In genomic region chr12:116582610-116583009, GRCh38 we compare ENCODE assay signal across 16 cellular contexts. TPM values are rescaled to one million over a fixed set of nuclear protein-coding genes. Genes with fewer than 3 reads are reported as not detected.
DNase-seq lines count a peak whose midpoint lies in the region; ATAC-seq, FAIRE-seq and TF ChIP-seq lines count a peak whose summit lies in the region.
"Had no signal": no experiment of that assay in that cellular context is flagged by ENCODE, and none has a peak within 500 bp of the region (broad histone marks: within the 10 kb centered on the region; RNA-seq: fewer than 3 reads in every experiment).

No MANE protein-coding gene starts in this region.

- H3K4me1 Mint-ChIP-seq in GM23338, result peaks cover 8% of the 10 kb centered on the region

- no peak; the same call in 2 of the 3 replicates for ATAC-seq in GM23338
- ATAC-seq in body of pancreas, result peak; percentile 48
- peak in 3 of 4 donors; percentile 35 to 51 (median 46) for ATAC-seq in pancreas
- ATAC-seq in GM19467 (IDR thresholded peaks at IDR 0.05; ENCODE audit: unreplicated experiment), result no peak
- ATAC-seq: gastroesophageal sphincter, GM12878 had no signal

- no peak for FAIRE-seq in pancreas (lab: Jason Lieb, UNC)
- FAIRE-seq: G401.6, GM12878, HTR-8/SVneo had no signal

- no peaks in the 10 kb centered on the region for H3K79me2 ChIP-seq in GM23338 (replicated peaks; ENCODE audit: insufficient read depth)

- peaks cover 13% of the 10 kb centered on the region for H3K9me3 Mint-ChIP-seq in GM23338

- H4K20me1 ChIP-seq in GM23338 (replicated peaks; ENCODE audit: insufficient read depth), result no peaks in the 10 kb centered on the region

- H3K36me3 ChIP-seq in GM23338 (ENCODE audit: insufficient read depth) (peaks cover 3% of the 10 kb centered on the region; the same call in 1 of the 2 replicates), body of pancreas (replicated peaks in 1 of 2; ENCODE audit: insufficient read depth in 1 of 2, low read depth in 2 of 2) (no peaks in the 10 kb centered on the region), pancreas (no peaks in the 10 kb centered on the region)
- H3K36me3 ChIP-seq: gastroesophageal sphincter, stomach had no signal

- H3K4me2 ChIP-seq in GM23338, result no peak overlapping the region

- H3K4me1 ChIP-seq in GM23338 (ENCODE audit: insufficient read depth), result peaks cover 9% of the 10 kb centered on the region; the same call in 1 of the 2 replicates
- H3K4me1 ChIP-seq in body of pancreas, result no peaks in the 10 kb centered on the region
- no peaks in the 10 kb centered on the region for H3K4me1 ChIP-seq in pancreas
- H3K4me1 ChIP-seq: gastroesophageal sphincter had no signal

- peaks cover 14% of the 10 kb centered on the region for H3K36me3 Mint-ChIP-seq in GM23338 (ENCODE audit: low read depth)

- peaks cover 2% of the 10 kb centered on the region for H3K27me3 Mint-ChIP-seq in GM23338 (ENCODE audit: insufficient read depth, low read depth, poor library complexity)

- H3K27me3 ChIP-seq in GM23338 (ENCODE audit: insufficient read depth) (no peaks in the 10 kb centered on the region), body of pancreas (no peaks in the 10 kb centered on the region), pancreas (no peaks in the 10 kb centered on the region)
- H3K27me3 ChIP-seq: gastroesophageal sphincter, stomach had no signal

- WGBS in body of pancreas, 2 donors, result 52 to 61% methylated on average over 11 of the region's 11 CpGs
- 63 to 72% methylated on average over 11 of the region's 11 CpGs for WGBS in pancreas, 2 donors

- H3K27ac ChIP-seq in GM23338 (ENCODE audit: low read depth) (no peak overlapping the region), body of pancreas (no peak overlapping the region), pancreas (no peak overlapping the region)
- H3K27ac ChIP-seq: coronary artery, gastroesophageal sphincter, stomach had no signal

- H3F3A ChIP-seq in GM23338 (replicated peaks; ENCODE audit: low read depth), result no peaks in the 10 kb centered on the region

- DNase-seq in GM23338 (ENCODE audit: low spot score) (no peak), body of pancreas (peak in 1 of 4 donors; percentile 37), hepatic stellate cell (ENCODE audit: low spot score) (peak; percentile 48), pancreas (no peak), DMS153 (lab: John Stamatoyannopoulos, UW) (no peak), NCI-H774 (lab: John Stamatoyannopoulos, UW) (no peak), SIG-M5 (lab: John Stamatoyannopoulos, UW) (no peak)
- DNase-seq: activated effector memory CD4-positive, alpha-beta T cell treated with Interleukin-2 at 50 U/mL for 16 hours; SHP77; stomach had no signal

- TF ChIP-seq CTCF in GM23338 (conservative IDR thresholded peaks at IDR 0.05; ENCODE audit: low read depth in 2 of 2) (no peak), body of pancreas (IDR thresholded peaks at IDR 0.05) (no peak), pancreas (IDR thresholded peaks at IDR 0.05) (no peak)

- 0 out of 2 replicates have a peak overlapping the region, but pooled peaks have one; percentile 18 for H2AFZ ChIP-seq in GM23338

- peaks cover 9% of the 10 kb centered on the region for H3K9me2 ChIP-seq in GM23338 (ENCODE audit: insufficient read depth)

- no peak overlapping the region for H3K4me3 ChIP-seq in GM23338
- no peak overlapping the region for H3K4me3 ChIP-seq in body of pancreas
- H3K4me3 ChIP-seq in pancreas, result no peak overlapping the region
- H3K4me3 ChIP-seq: coronary artery, gastroesophageal sphincter, GM12878, stomach had no signal

- intact Hi-C loops in body of pancreas (cut with DNase I) (no loop called here), pancreas (cut with DNase I) (no loop called here)

- no peak for TF ChIP-seq POLR2A in body of pancreas (IDR thresholded peaks at IDR 0.05)

- H3K4me3 Mint-ChIP-seq in GM23338, result no peak overlapping the region

- no peaks in the 10 kb centered on the region for H3K9me3 ChIP-seq in body of pancreas
- H3K9me3 ChIP-seq in pancreas, result no peaks in the 10 kb centered on the region

- no peak overlapping the region for H3K27ac Mint-ChIP-seq in GM23338

TF ChIP-seq in GM23338, 12 proteins besides CTCF, POLR2A, EP300 and RAD21 (continues in another document):
- TF ChIP-seq POLR2AphosphoS5 (IDR thresholded peaks at IDR 0.05; ENCODE audit: low read depth) (no peak), ZNF462 (CRISPR knock-in tag; IDR thresholded peaks at IDR 0.05) (no peak), NANOG (IDR thresholded peaks at IDR 0.05; ENCODE audit: borderline replicate concordance) (no peak), ZNF114 (CRISPR knock-in tag; IDR thresholded peaks at IDR 0.05) (no peak), EZH2phosphoT487 (IDR thresholded peaks at IDR 0.05; ENCODE audit: unreplicated experiment) (no peak)

RNA-seq across cellular contexts. Expression of gene MAP1LC3B2, which starts 23.4 kb away (rescaled TPM):
- total RNA-seq in GM23338 (2014; rRNA removed; shearing (Covaris generic)), result 0.54 and 1.3 TPM in 2 replicates
- polyA plus RNA-seq in GM23338 (2016; fragmentation: Nextera tagmentation; extraction: Ambion mirVana), result 6.7 and 9.4 TPM in 2 replicates
- total RNA-seq in body of pancreas, result not detected
- under 1 TPM in 4 of 6 donors, not detected in 2; 0.49 to 0.92 (median 0.65) TPM for total RNA-seq in pancreas
- 1 to 10 TPM in 1 of 2 donors, under 1 TPM in 1; 0.68 to 1.8 TPM for polyA plus RNA-seq in pancreas
- total RNA-seq: GM12878 had no signal

Comparison
In these comparisons a context has a peak if more than half of its experiments do, and no peak if none do; other contexts are left out.
1. ATAC-seq: peak in body of pancreas (single experiment) and pancreas (3 of 4); none in GM23338 (single experiment) and GM19467 (single experiment).